Comparison of ENCODE assay signal across 20 cellular contexts in genomic region chr12:52993558-52993869, GRCh38. TPM values are rescaled to one million over a fixed set of nuclear protein-coding genes. Genes with fewer than 3 reads are reported as not detected.
DNase-seq lines count a peak whose midpoint lies in the region; ATAC-seq and TF ChIP-seq lines count a peak whose summit lies in the region.
"Had no signal": no experiment of that assay in that cellular context is flagged by ENCODE, and none has a peak within 500 bp of the region (broad histone marks: within the 10 kb centered on the region; RNA-seq: fewer than 3 reads in every experiment).

No MANE protein-coding gene starts in this region.

- H2AFZ ChIP-seq in mammary epithelial cell (ENCODE audit: low read depth, low read length), result peak overlapping the region; percentile 65

- ATAC-seq in mucosa of descending colon (peak; percentile 11), upper lobe of right lung (peak; percentile 19)
- ATAC-seq in natural killer cell treated with Interleukin-12 subunit alpha and Interleukin-12 subunit beta and Interleukin-15 and Interleukin-18, amount 100 ng/mL, for 72 hours, result no peak
- no peak for ATAC-seq in naive thymus-derived CD8-positive, alpha-beta T cell
- ATAC-seq: T-cell had no signal

- DNase-seq in mammary epithelial cell (no peak), MCF 10A (ENCODE audit: unreplicated experiment) (no peak), mucosa of descending colon (no peak), upper lobe of right lung (no peak), iPS-NIHi11 (ENCODE audit: low spot score) (no peak)
- DNase-seq in natural killer cell treated with Interleukin-12 subunit alpha and Interleukin-12 subunit beta and Interleukin-15 and Interleukin-18, amount 100 ng/mL, for 72 hours (ENCODE audit: low spot score), result no peak
- no peak for DNase-seq in naive thymus-derived CD8-positive, alpha-beta T cell
- DNase-seq: activated naive CD4-positive, alpha-beta T cell treated with Interleukin-2 at 50 U/mL for 16 hours; activated T-cell treated with anti-CD3 and anti-CD28 coated beads, Interleukin-2, amount 50 U/mL, for 24 hours; amniotic stem cell; BE2C; COR-L47; cortex of kidney; NCI-H1436 treated with DMSO at 0.1 percent for 48 hours; SHP77 treated with DMSO at 0.1 percent for 48 hours; stimulated activated CD4-positive, alpha-beta T cell treated with anti-CD3 and anti-CD28 coated beads, Interleukin-2, amount 100 ng/mL, for 48 hours; stimulated activated naive CD4-positive, alpha-beta T cell; T-cell had no signal

- H3K36me3 ChIP-seq in mammary epithelial cell (ENCODE audit: insufficient read depth, low read length) (no peaks in the 10 kb centered on the region), duodenal mucosa (ENCODE audit: control insufficient read depth in 1 of 2, insufficient read depth in 2 of 2, low read length in 2 of 2) (no peaks in the 10 kb centered on the region), mucosa of descending colon (ENCODE audit: low read depth) (no peaks in the 10 kb centered on the region), upper lobe of right lung (no peaks in the 10 kb centered on the region)
- H3K36me3 ChIP-seq: BE2C had no signal

- H3K36me3 Mint-ChIP-seq in MCF 10A (ENCODE audit: insufficient read depth, unreplicated experiment), result no peaks in the 10 kb centered on the region
- H3K36me3 Mint-ChIP-seq in natural killer cell treated with Interleukin-12 subunit alpha and Interleukin-12 subunit beta and Interleukin-15 and Interleukin-18, amount 100 ng/mL, for 72 hours, result no peaks in the 10 kb centered on the region
- no peaks in the 10 kb centered on the region for H3K36me3 Mint-ChIP-seq in naive thymus-derived CD8-positive, alpha-beta T cell
- H3K36me3 Mint-ChIP-seq: memory B cell, T-cell had no signal

- peaks cover 8% of the 10 kb centered on the region for H3K4me1 Mint-ChIP-seq in MCF 10A (ENCODE audit: insufficient read depth, unreplicated experiment)
- no peaks in the 10 kb centered on the region for H3K4me1 Mint-ChIP-seq in natural killer cell treated with Interleukin-12 subunit alpha and Interleukin-12 subunit beta and Interleukin-15 and Interleukin-18, amount 100 ng/mL, for 72 hours (ENCODE audit: low read depth in 2 of 2)
- no peaks in the 10 kb centered on the region for H3K4me1 Mint-ChIP-seq in naive thymus-derived CD8-positive, alpha-beta T cell
- H3K4me1 Mint-ChIP-seq: memory B cell, T-cell had no signal

- H3K9ac ChIP-seq in mammary epithelial cell (ENCODE audit: insufficient read depth, low read length) (no peak overlapping the region), duodenal mucosa (ENCODE audit: low read depth in 1 of 2, low read length in 2 of 2) (no peak overlapping the region)

- H4K20me1 ChIP-seq in mammary epithelial cell (ENCODE audit: insufficient read depth, low read length), result no peaks in the 10 kb centered on the region

- peaks cover 14% of the 10 kb centered on the region for H3K4me1 ChIP-seq in mammary epithelial cell (ENCODE audit: insufficient read depth, low read length)
- H3K4me1 ChIP-seq in duodenal mucosa (ENCODE audit: control insufficient read depth in 1 of 2, insufficient read depth in 2 of 2, low read length in 2 of 2), result peaks cover 21 to 25% of the 10 kb centered on the region in 2 donors
- H3K4me1 ChIP-seq in mucosa of descending colon (ENCODE audit: low read depth), result peaks cover 31% of the 10 kb centered on the region
- no peaks in the 10 kb centered on the region for H3K4me1 ChIP-seq in upper lobe of right lung
- H3K4me1 ChIP-seq: BE2C had no signal

- H3K4me2 ChIP-seq in mammary epithelial cell (ENCODE audit: insufficient read depth, low read depth, low read length), result no peak overlapping the region

- no peaks in the 10 kb centered on the region for H3K27me3 Mint-ChIP-seq in MCF 10A (ENCODE audit: insufficient read depth, unreplicated experiment)
- H3K27me3 Mint-ChIP-seq in natural killer cell treated with Interleukin-12 subunit alpha and Interleukin-12 subunit beta and Interleukin-15 and Interleukin-18, amount 100 ng/mL, for 72 hours, result peaks cover 0 to 2% of the 10 kb centered on the region in 2 donors
- H3K27me3 Mint-ChIP-seq in naive thymus-derived CD8-positive, alpha-beta T cell, result peaks cover 0 to 3% (median 0%) of the 10 kb centered on the region in 5 donors
- H3K27me3 Mint-ChIP-seq: T-cell had no signal

- TF ChIP-seq CTCF in mammary epithelial cell (conservative IDR thresholded peaks at IDR 0.05 in 1 of 2, IDR thresholded peaks at IDR 0.05 in 1 of 2; ENCODE audit: extremely low read depth in 1 of 2, insufficient read depth in 1 of 2, low read depth in 1 of 2, low read length in 2 of 2) (no peak), MCF 10A (IDR thresholded peaks at IDR 0.05; ENCODE audit: unreplicated experiment) (no peak), mucosa of descending colon (IDR thresholded peaks at IDR 0.05) (no peak), upper lobe of right lung (IDR thresholded peaks at IDR 0.05) (no peak)

- no peak overlapping the region for H3K27ac Mint-ChIP-seq in MCF 10A (ENCODE audit: low read depth, unreplicated experiment)
- no peak overlapping the region for H3K27ac Mint-ChIP-seq in natural killer cell treated with Interleukin-12 subunit alpha and Interleukin-12 subunit beta and Interleukin-15 and Interleukin-18, amount 100 ng/mL, for 72 hours
- H3K27ac Mint-ChIP-seq in naive thymus-derived CD8-positive, alpha-beta T cell, result no peak overlapping the region
- H3K27ac Mint-ChIP-seq: activated T-cell treated with anti-CD3 and anti-CD28 coated beads, Interleukin-2, amount 50 U/mL, for 24 hours; memory B cell; T-cell had no signal

- intact Hi-C loops in mammary epithelial cell (cut with micrococcal nuclease), result no loop called here
- intact Hi-C loops in MCF 10A (cut with micrococcal nuclease), result no loop called here
- intact Hi-C loops in mucosa of descending colon (cut with DNase I, micrococcal nuclease), result no loop called here
- intact Hi-C loops in upper lobe of right lung (cut with DNase I), result no loop called here

- POLR2A ChIA-PET in MCF 10A (lab: Yijun Ruan, JAX), result interaction anchor here (1.0 to 2.0 kb wide), 5 partner anchors 12 to 481 kb away, joined by 3 to 16 read pairs (median 3); partner anchors contain the start of gene EIF4B
- POLR2A ChIA-PET in naive thymus-derived CD8-positive, alpha-beta T cell (lab: Charles Lee), result no interaction called here

- dilution Hi-C loops in mammary epithelial cell (cut with HindIII; ENCODE audit: low sequenced_read_pairs), result loop anchor here (25.0 kb wide), 1 partner anchor 606 kb away; the partner anchor contains the start of gene KRT84

- H3K4me3 ChIP-seq in mammary epithelial cell (replicated peaks in 1 of 3; ENCODE audit: insufficient read depth in 1 of 3, low read depth in 2 of 3, low read length in 3 of 3) (no peak overlapping the region), duodenal mucosa (ENCODE audit: low read depth in 1 of 2, low read length in 2 of 2) (no peak overlapping the region), mucosa of descending colon (no peak overlapping the region), upper lobe of right lung (no peak overlapping the region)

- no peaks in the 10 kb centered on the region for H3K9me3 ChIP-seq in mammary epithelial cell (replicated peaks; ENCODE audit: insufficient read depth, low read length)
- no peaks in the 10 kb centered on the region for H3K9me3 ChIP-seq in duodenal mucosa (ENCODE audit: control insufficient read depth in 1 of 2, low read length in 2 of 2)
- H3K9me3 ChIP-seq in mucosa of descending colon, result no peaks in the 10 kb centered on the region
- H3K9me3 ChIP-seq in upper lobe of right lung, result no peaks in the 10 kb centered on the region
- H3K9me3 ChIP-seq: BE2C had no signal

- in situ Hi-C loops in mammary epithelial cell (cut with MboI; ENCODE audit: low sequenced_read_pairs in 2 of 2), result loop anchor here (25.0 kb wide), 3 partner anchors 406 to 631 kb away; partner anchors contain the start of genes KRT84 (in 1 of the 2) and KRT85 (in 1 of the 2)

- CTCF ChIA-PET in mammary epithelial cell (lab: Charles Lee; ENCODE audit: low non-redundant PET) (no interaction called here), MCF 10A (lab: Yijun Ruan, JAX) (interaction anchor here (0.6 to 5.4 kb wide), 3 partner anchors 109 to 922 kb away, joined by 3 to 41 read pairs (median 4); no protein-coding TSS in a partner anchor)

- H3K4me3 Mint-ChIP-seq in MCF 10A (ENCODE audit: unreplicated experiment), result no peak overlapping the region
- no peak overlapping the region for H3K4me3 Mint-ChIP-seq in natural killer cell treated with Interleukin-12 subunit alpha and Interleukin-12 subunit beta and Interleukin-15 and Interleukin-18, amount 100 ng/mL, for 72 hours
- no peak overlapping the region for H3K4me3 Mint-ChIP-seq in naive thymus-derived CD8-positive, alpha-beta T cell
- H3K4me3 Mint-ChIP-seq: activated T-cell treated with anti-CD3 and anti-CD28 coated beads, Interleukin-2, amount 50 U/mL, for 24 hours; memory B cell; T-cell had no signal

- no peaks in the 10 kb centered on the region for H3K79me2 ChIP-seq in mammary epithelial cell (ENCODE audit: insufficient read depth, low read length)

- no peaks in the 10 kb centered on the region for H3K9me3 Mint-ChIP-seq in MCF 10A (ENCODE audit: unreplicated experiment)
- no peaks in the 10 kb centered on the region for H3K9me3 Mint-ChIP-seq in natural killer cell treated with Interleukin-12 subunit alpha and Interleukin-12 subunit beta and Interleukin-15 and Interleukin-18, amount 100 ng/mL, for 72 hours
- no peaks in the 10 kb centered on the region for H3K9me3 Mint-ChIP-seq in naive thymus-derived CD8-positive, alpha-beta T cell
- H3K9me3 Mint-ChIP-seq: activated T-cell treated with anti-CD3 and anti-CD28 coated beads, Interleukin-2, amount 50 U/mL, for 24 hours; memory B cell; T-cell had no signal

- BruUV-seq in mammary epithelial cell (replicated peaks; lab: Mats Ljungman, UMichigan) (no TSS peak), MCF 10A (replicated peaks; lab: Mats Ljungman, UMichigan) (no TSS peak)

- no peaks in the 10 kb centered on the region for H3K27me3 ChIP-seq in mammary epithelial cell (ENCODE audit: insufficient read depth, low read length)
- H3K27me3 ChIP-seq in duodenal mucosa (ENCODE audit: control insufficient read depth in 1 of 2, insufficient read depth in 2 of 2, low read length in 2 of 2), result no peaks in the 10 kb centered on the region
- no peaks in the 10 kb centered on the region for H3K27me3 ChIP-seq in upper lobe of right lung

- H3K27ac ChIP-seq in mammary epithelial cell (ENCODE audit: insufficient read depth, low read depth, low read length) (no peak overlapping the region), duodenal mucosa (ENCODE audit: low read depth, low read length) (peak overlapping the region; percentile 23), upper lobe of right lung (no peak overlapping the region)

RNA-seq across cellular contexts. Expression of gene EIF4B, which starts 12.7 kb away (rescaled TPM):
- total RNA-seq in mammary epithelial cell, result 100 to 1,000 TPM; 350 to 850 TPM
- 312 TPM for polyA plus RNA-seq in mammary epithelial cell
- 610 TPM for polyA minus RNA-seq in mammary epithelial cell
- total RNA-seq in MCF 10A (2022), result 580 and 658 TPM in 2 replicates
- total RNA-seq in mucosa of descending colon, result 100 to 1,000 TPM; 341 to 535 (median 345) TPM
- total RNA-seq in upper lobe of right lung, result 436 TPM
- 100 to 1,000 TPM; 340 to 372 TPM for total RNA-seq in natural killer cell treated with Interleukin-12 subunit alpha and Interleukin-12 subunit beta and Interleukin-15 and Interleukin-18, amount 100 ng/mL, for 72 hours
- total RNA-seq in naive thymus-derived CD8-positive, alpha-beta T cell, result 100 to 1,000 TPM; 752 to 804 TPM
- polyA plus RNA-seq in naive thymus-derived CD8-positive, alpha-beta T cell, result 100 to 1,000 TPM; 116 to 146 (median 124) TPM

RNA-seq across cellular contexts. Expression of gene KRT18, which starts 44.6 kb away (rescaled TPM):
- total RNA-seq in mammary epithelial cell (100 to 1,000 TPM; 175 to 187 TPM), MCF 10A (2022) (659 and 662 TPM in 2 replicates), mucosa of descending colon (1,000 to 10,000 TPM in 1 of 3 donors, 100 to 1,000 TPM in 2; 296 to 1,063 (median 953) TPM), upper lobe of right lung (255 TPM)
- polyA plus RNA-seq in mammary epithelial cell, result 380 TPM
- 709 TPM for polyA minus RNA-seq in mammary epithelial cell
- under 1 TPM; 0.67 to 0.74 TPM for total RNA-seq in natural killer cell treated with Interleukin-12 subunit alpha and Interleukin-12 subunit beta and Interleukin-15 and Interleukin-18, amount 100 ng/mL, for 72 hours
- 10 to 100 TPM in 1 of 2 experiments, 1 to 10 TPM in 1; 9.7 to 10.6 TPM for total RNA-seq in naive thymus-derived CD8-positive, alpha-beta T cell
- 1 to 10 TPM; 3.5 to 9.3 (median 9.0) TPM for polyA plus RNA-seq in naive thymus-derived CD8-positive, alpha-beta T cell

RNA-seq across cellular contexts. Expression of gene TNS2, which starts 56.4 kb away (rescaled TPM):
- total RNA-seq in mammary epithelial cell, result 1 to 10 TPM; 3.7 to 4.2 TPM
- 6.6 TPM for polyA plus RNA-seq in mammary epithelial cell
- polyA minus RNA-seq in mammary epithelial cell, result 16.7 TPM
- 22.3 and 26.3 TPM in 2 replicates for total RNA-seq in MCF 10A (2022)
- total RNA-seq in mucosa of descending colon, result 100 to 1,000 TPM in 1 of 3 donors, 10 to 100 TPM in 2; 22.6 to 119 (median 51.9) TPM
- 232 TPM for total RNA-seq in upper lobe of right lung
- 1 to 10 TPM; 2.4 to 2.8 TPM for total RNA-seq in natural killer cell treated with Interleukin-12 subunit alpha and Interleukin-12 subunit beta and Interleukin-15 and Interleukin-18, amount 100 ng/mL, for 72 hours
- total RNA-seq in naive thymus-derived CD8-positive, alpha-beta T cell, result 1 to 10 TPM; 2.4 to 3.0 TPM
- under 1 TPM in 2 of 3 donors, not detected in 1; 0.13 to 0.19 TPM for polyA plus RNA-seq in naive thymus-derived CD8-positive, alpha-beta T cell

Comparison
In these comparisons a context has a peak if more than half of its experiments do, and no peak if none do; other contexts are left out.
1. ATAC-seq: peak in mucosa of descending colon (single experiment) and upper lobe of right lung (single experiment); none in natural killer cell treated with Interleukin-12 subunit alpha and Interleukin-12 subunit beta and Interleukin-15 and Interleukin-18, amount 100 ng/mL, for 72 hours (0 of 2) and naive thymus-derived CD8-positive, alpha-beta T cell (0 of 2).
2. RNA of gene KRT18, which starts 44.6 kb away (total RNA-seq): 296 to 1,063 TPM in mucosa of descending colon, 659 to 662 TPM in MCF 10A, 255 TPM in upper lobe of right lung (single experiment) and 175 to 187 TPM in mammary epithelial cell; 9.7 to 10.6 TPM in naive thymus-derived CD8-positive, alpha-beta T cell and 0.67 to 0.74 TPM in natural killer cell treated with Interleukin-12 subunit alpha and Interleukin-12 subunit beta and Interleukin-15 and Interleukin-18, amount 100 ng/mL, for 72 hours; every median in the first group is over 10 times any median in the second.